In genomic region chr17:77402159-77402731, GRCh38 we compare ENCODE assay signal across 15 cellular contexts.
A peak's percentile ranks its signal among the peaks of the same experiment; 100 is the strongest.
DNase-seq lines count a peak whose midpoint lies in the region; ATAC-seq and TF ChIP-seq lines count a peak whose summit lies in the region.
"Had no signal": no experiment of that assay in that cellular context is flagged by ENCODE, and none has a peak within 500 bp of the region (broad histone marks: within the 10 kb centered on the region; RNA-seq: fewer than 3 reads in every experiment).

No MANE protein-coding gene starts in this region.

- TF ChIP-seq CTCF in thoracic aorta (IDR thresholded peaks at IDR 0.05) (no peak), psoas muscle (IDR thresholded peaks at IDR 0.05) (no peak)

- no peaks in the 10 kb centered on the region for H3K27me3 ChIP-seq in thoracic aorta (replicated peaks; ENCODE audit: insufficient read depth)
- no peaks in the 10 kb centered on the region for H3K27me3 ChIP-seq in psoas muscle (ENCODE audit: insufficient read depth in 3 of 3, low read length in 2 of 3)
- H3K27me3 ChIP-seq in HAP-1 (ENCODE audit: low read depth) = no peaks in the 10 kb centered on the region
- H3K27me3 ChIP-seq: spleen, suprapubic skin had no signal

- POLR2A ChIA-PET in T-cell (lab: Charles Lee) = interaction anchor here in 1 of 2 donors (0.5 kb wide), 1 partner anchor 12 kb away, joined by 4 read pairs; no protein-coding TSS in a partner anchor

- H3K36me3 ChIP-seq in thoracic aorta (peaks cover 4% of the 10 kb centered on the region), psoas muscle (ENCODE audit: insufficient read depth in 1 of 2, low read depth in 1 of 2) (peaks cover 0 to 17% of the 10 kb centered on the region in 2 donors), HAP-1 (replicated peaks) (peaks cover 8% of the 10 kb centered on the region)

- DNase-seq in activated naive CD4-positive, alpha-beta T cell treated with Interleukin-2 at 50 U/mL for 16 hours = no peak
- DNase-seq in T-cell = no peak
- DNase-seq in immature natural killer cell = no peak
- no peak for DNase-seq in thoracic aorta (ENCODE audit: low spot score)
- no peak for DNase-seq in psoas muscle
- DNase-seq in HAP-1 (ENCODE audit: low spot score in 2 of 2) = no peak
- no peak for DNase-seq in T-helper 9 cell
- DNase-seq: anterior cingulate cortex, left ventricle myocardium superior, NCI-H82, Right ventricle myocardium superior, spleen had no signal

- ATAC-seq in T-cell (replicated peaks in 1 of 4) (no peak), thoracic aorta (ENCODE audit: insufficient number of reproducible peaks, low FRiP score, low read depth) (no peak), psoas muscle (no peak)
- ATAC-seq: left ventricle myocardium superior had no signal

- H3K4me1 Mint-ChIP-seq in activated naive CD4-positive, alpha-beta T cell treated with anti-CD3 and anti-CD28 coated beads, Interleukin-2, amount 50 U/mL, for 24 hours = peaks cover 93% of the 10 kb centered on the region
- H3K4me1 Mint-ChIP-seq in T-cell = peaks cover 94 to 99% (median 98%) of the 10 kb centered on the region in 3 donors
- peaks cover 95 to 98% of the 10 kb centered on the region in 2 donors for H3K4me1 Mint-ChIP-seq in immature natural killer cell

- in situ Hi-C loops in HAP-1 (cut with MboI; ENCODE audit: low sequenced_read_pairs) = no loop called here

- H3K4me3 Mint-ChIP-seq in activated naive CD4-positive, alpha-beta T cell treated with anti-CD3 and anti-CD28 coated beads, Interleukin-2, amount 50 U/mL, for 24 hours = peak overlapping the region; percentile 23
- peak overlapping the region in 2 of 3 donors; percentile 34 to 92 for H3K4me3 Mint-ChIP-seq in T-cell
- H3K4me3 Mint-ChIP-seq in immature natural killer cell = peak overlapping the region in 4 of 5 donors; percentile 38 to 59 (median 58)
- H3K4me3 Mint-ChIP-seq: dendritic cell treated with granulocyte-macrophage colony-stimulating factor and Interleukin-4, amounts not matched to agents 40 ng/mL and 50 ng/mL, for 4 days had no signal

- H3K9me3 ChIP-seq in thoracic aorta (no peaks in the 10 kb centered on the region), psoas muscle (no peaks in the 10 kb centered on the region), HAP-1 (no peaks in the 10 kb centered on the region)
- H3K9me3 ChIP-seq: spleen, suprapubic skin had no signal

- H3K9me3 Mint-ChIP-seq in activated naive CD4-positive, alpha-beta T cell treated with anti-CD3 and anti-CD28 coated beads, Interleukin-2, amount 50 U/mL, for 24 hours = no peaks in the 10 kb centered on the region
- H3K9me3 Mint-ChIP-seq in T-cell = no peaks in the 10 kb centered on the region
- H3K9me3 Mint-ChIP-seq in immature natural killer cell = no peaks in the 10 kb centered on the region
- H3K9me3 Mint-ChIP-seq: dendritic cell treated with granulocyte-macrophage colony-stimulating factor and Interleukin-4, amounts not matched to agents 40 ng/mL and 50 ng/mL, for 4 days had no signal

- H3K27ac Mint-ChIP-seq in activated naive CD4-positive, alpha-beta T cell treated with anti-CD3 and anti-CD28 coated beads, Interleukin-2, amount 50 U/mL, for 24 hours = peak overlapping the region; percentile 86
- H3K27ac Mint-ChIP-seq in T-cell (peak overlapping the region; percentile 99 to 100), immature natural killer cell (peak overlapping the region; percentile 50 to 100 (median 90))

- no peaks in the 10 kb centered on the region for H3K36me3 Mint-ChIP-seq in activated naive CD4-positive, alpha-beta T cell treated with anti-CD3 and anti-CD28 coated beads, Interleukin-2, amount 50 U/mL, for 24 hours
- H3K36me3 Mint-ChIP-seq in T-cell = peaks cover 28% of the 10 kb centered on the region
- peaks cover 0 to 24% (median 21%) of the 10 kb centered on the region in 3 donors for H3K36me3 Mint-ChIP-seq in immature natural killer cell

- intact Hi-C loops in psoas muscle (cut with DNase I) = no loop called here

- peak overlapping the region; percentile 90 to 96 for H3K27ac ChIP-seq in thoracic aorta
- H3K27ac ChIP-seq in psoas muscle = no peak overlapping the region
- H3K27ac ChIP-seq: suprapubic skin had no signal

- H3K27me3 Mint-ChIP-seq in activated naive CD4-positive, alpha-beta T cell treated with anti-CD3 and anti-CD28 coated beads, Interleukin-2, amount 50 U/mL, for 24 hours = no peaks in the 10 kb centered on the region
- H3K27me3 Mint-ChIP-seq in T-cell (no peaks in the 10 kb centered on the region), immature natural killer cell (ENCODE audit: low read depth in 3 of 3) (peaks cover 0 to 8% (median 8%) of the 10 kb centered on the region in 3 donors)
- H3K27me3 Mint-ChIP-seq: dendritic cell treated with granulocyte-macrophage colony-stimulating factor and Interleukin-4, amounts not matched to agents 40 ng/mL and 50 ng/mL, for 4 days had no signal

- 93 to 94% (median 93%) methylated on average over 34 of the region's 34 CpGs for WGBS in psoas muscle, 3 donors

- H3K4me1 ChIP-seq in thoracic aorta (ENCODE audit: control insufficient read depth in 1 of 2, low read depth in 2 of 2) (peaks cover 34 to 72% of the 10 kb centered on the region in 2 donors), psoas muscle (peaks cover 29% of the 10 kb centered on the region), HAP-1 (no peaks in the 10 kb centered on the region)

- CTCF ChIA-PET in T-cell (lab: Charles Lee) = interaction anchor here in 1 of 2 donors (2.0 kb wide), 1 partner anchor 8 kb away, joined by 8 read pairs; no protein-coding TSS in a partner anchor

- H3K4me3 ChIP-seq in thoracic aorta (no peak overlapping the region), psoas muscle (no peak overlapping the region), HAP-1 (no peak overlapping the region)
- H3K4me3 ChIP-seq: spleen, suprapubic skin had no signal
